Comparison of ENCODE assay signal across 14 cellular contexts in genomic region chr3:112639451-112640332, GRCh38. TPM values are rescaled to one million over a fixed set of nuclear protein-coding genes. Genes with fewer than 3 reads are reported as not detected.
DNase-seq lines count a peak whose midpoint lies in the region; ATAC-seq and TF ChIP-seq lines count a peak whose summit lies in the region.
"Had no signal": no experiment of that assay in that cellular context is flagged by ENCODE, and none has a peak within 500 bp of the region (broad histone marks: within the 10 kb centered on the region; RNA-seq: fewer than 3 reads in every experiment).

No MANE protein-coding gene starts in this region.

- H4K91ac ChIP-seq in IMR-90 (ENCODE audit: insufficient read depth, low read depth, low read length), result peak overlapping the region; percentile 96
- H4K91ac ChIP-seq in mesenchymal stem cell (ENCODE audit: low read length), result peak overlapping the region; percentile 76

- ATAC-seq in IMR-90 (ENCODE audit: low read depth) (no peak), thoracic aorta (ENCODE audit: insufficient number of reproducible peaks, low FRiP score, low read depth) (no peak), HG02840 (IDR thresholded peaks at IDR 0.05; ENCODE audit: low FRiP score, unreplicated experiment) (no peak), mucosa of descending colon (no peak)
- ATAC-seq: activated CD8-positive, alpha-beta T cell treated with anti-CD3 and anti-CD28 coated beads, Interleukin-2, amount 10 ng/mL, durations not matched to agents 7 days and 5 days; HepG2; stimulated activated effector memory CD8-positive, alpha-beta T cell treated with anti-CD3 and anti-CD28 coated beads, Interleukin-12 subunit alpha, Interleukin-12 subunit beta, amount 100 ng/mL, for 72 hours had no signal

- no peak overlapping the region for H3K4me3 Mint-ChIP-seq in endothelial cell (ENCODE audit: unreplicated experiment)
- H3K4me3 Mint-ChIP-seq: activated CD8-positive, alpha-beta T cell treated with anti-CD3 and anti-CD28 coated beads, Interleukin-2, amount 10 ng/mL, durations not matched to agents 7 days and 5 days; memory B cell; stimulated activated effector memory CD8-positive, alpha-beta T cell treated with anti-CD3 and anti-CD28 coated beads, Interleukin-12 subunit alpha, Interleukin-12 subunit beta, amount 100 ng/mL, for 72 hours had no signal

- H4K8ac ChIP-seq in IMR-90 (ENCODE audit: low read depth in 2 of 2, low read length in 2 of 2), result peak overlapping the region; percentile 50 to 89
- peak overlapping the region; percentile 68 for H4K8ac ChIP-seq in mesenchymal stem cell (ENCODE audit: low read length)

- H3K4me1 ChIP-seq in IMR-90 (ENCODE audit: control insufficient read depth, insufficient read depth, low read length) (peaks cover 34% of the 10 kb centered on the region), duodenal mucosa (ENCODE audit: control insufficient read depth in 1 of 2, insufficient read depth in 2 of 2, low read length in 2 of 2) (no peaks in the 10 kb centered on the region), mesenchymal stem cell (ENCODE audit: control insufficient read depth, insufficient read depth, low read depth, low read length) (peaks cover 30% of the 10 kb centered on the region), thoracic aorta (ENCODE audit: control insufficient read depth in 1 of 2, low read depth in 2 of 2) (peaks cover 8 to 59% of the 10 kb centered on the region in 2 donors), mucosa of descending colon (ENCODE audit: low read depth) (no peaks in the 10 kb centered on the region)

- DNase-seq in IMR-90, result no peak
- DNase-seq in mesenchymal stem cell, result no peak
- no peak for DNase-seq in thoracic aorta (ENCODE audit: low spot score)
- no peak for DNase-seq in mucosa of descending colon
- DNase-seq in T-helper 1 cell, result no peak
- DNase-seq in endothelial cell (ENCODE audit: low spot score), result no peak
- DNase-seq: activated CD8-positive, alpha-beta T cell treated with anti-CD3 and anti-CD28 coated beads, Interleukin-2, amount 10 ng/mL, durations not matched to agents 7 days and 5 days; NCI-H1694 treated with DMSO at 0.1 percent for 48 hours; T-helper 2 cell had no signal

- H3K9me3 ChIP-seq in IMR-90 (ENCODE audit: control insufficient read depth, insufficient read depth, low read length) (no peaks in the 10 kb centered on the region), duodenal mucosa (ENCODE audit: control insufficient read depth in 1 of 2, low read length in 2 of 2) (no peaks in the 10 kb centered on the region), mesenchymal stem cell (ENCODE audit: control insufficient read depth, low read length) (no peaks in the 10 kb centered on the region), thoracic aorta (no peaks in the 10 kb centered on the region), mucosa of descending colon (no peaks in the 10 kb centered on the region)

- H3K79me1 ChIP-seq in IMR-90 (ENCODE audit: low read depth in 1 of 2, low read length in 2 of 2) (peaks cover 19 to 51% of the 10 kb centered on the region in 2 experiments), mesenchymal stem cell (replicated peaks; ENCODE audit: low read length, poor library complexity, severe bottlenecking) (peaks cover 19% of the 10 kb centered on the region)

- H4K20me1 ChIP-seq in IMR-90 (ENCODE audit: insufficient read depth, low read length), result peaks cover 4% of the 10 kb centered on the region; the same call in 1 of the 2 replicates

- peak overlapping the region; percentile 98 for H3K56ac ChIP-seq in IMR-90 (ENCODE audit: extremely low read depth, insufficient read depth, low read length)

- H2BK20ac ChIP-seq in IMR-90 (ENCODE audit: low read depth, low read length), result peak overlapping the region; percentile 78

- H3K9me1 ChIP-seq in IMR-90 (ENCODE audit: insufficient read depth, low read length), result peaks cover 28% of the 10 kb centered on the region

- H3K18ac ChIP-seq in IMR-90 (ENCODE audit: low read depth, low read length) (peak overlapping the region; percentile 97), mesenchymal stem cell (ENCODE audit: low read depth in 1 of 2, low read length in 2 of 2) (peak overlapping the region; percentile 10 to 87)

- H3K9ac ChIP-seq in IMR-90 (ENCODE audit: low read depth, low read length), result peak overlapping the region; percentile 99
- H3K9ac ChIP-seq in duodenal mucosa (ENCODE audit: low read depth in 1 of 2, low read length in 2 of 2), result no peak overlapping the region
- H3K9ac ChIP-seq in mesenchymal stem cell (ENCODE audit: low read length), result peak overlapping the region; percentile 99

- peak overlapping the region; percentile 84 for H3K4me3 ChIP-seq in IMR-90 (ENCODE audit: insufficient read depth, low read depth, low read length)
- peak overlapping the region; percentile 34 to 41 for H3K4me3 ChIP-seq in duodenal mucosa (ENCODE audit: low read depth in 1 of 2, low read length in 2 of 2)
- peak overlapping the region; percentile 22 to 89 for H3K4me3 ChIP-seq in mesenchymal stem cell (ENCODE audit: insufficient read depth in 1 of 2, low read depth in 1 of 2, low read length in 2 of 2)
- H3K4me3 ChIP-seq in thoracic aorta, result peak overlapping the region; percentile 73
- no peak overlapping the region for H3K4me3 ChIP-seq in mucosa of descending colon

- peak overlapping the region; percentile 85 for H3K14ac ChIP-seq in IMR-90 (replicated peaks; ENCODE audit: low read depth, low read length)
- no peak overlapping the region for H3K14ac ChIP-seq in mesenchymal stem cell (ENCODE audit: low read length in 2 of 2)

- peak overlapping the region; percentile 44 to 75 for H2BK12ac ChIP-seq in mesenchymal stem cell (ENCODE audit: low read length in 2 of 2)

- CTCF ChIA-PET in IMR-90 (lab: Yijun Ruan, JAX), result interaction anchor here (0.8 to 3.7 kb wide), 2 partner anchors 57 to 95 kb away, joined by 3 to 14 read pairs; no protein-coding TSS in a partner anchor

- H2BK15ac ChIP-seq in IMR-90 (ENCODE audit: low read depth, low read length) (peak overlapping the region; percentile 90; the same call in 2 of the 3 replicates), mesenchymal stem cell (ENCODE audit: low read depth, poor library complexity, severe bottlenecking) (no peak overlapping the region)

- H3K36me3 ChIP-seq in IMR-90 (ENCODE audit: control insufficient read depth, insufficient read depth, low read length), result peaks cover 10% of the 10 kb centered on the region
- H3K36me3 ChIP-seq in duodenal mucosa (ENCODE audit: control insufficient read depth in 1 of 2, insufficient read depth in 2 of 2, low read length in 2 of 2), result no peaks in the 10 kb centered on the region
- H3K36me3 ChIP-seq in mesenchymal stem cell (ENCODE audit: control insufficient read depth in 1 of 2, insufficient read depth in 2 of 2, low read depth in 1 of 2, low read length in 2 of 2), result peaks cover 12 to 25% of the 10 kb centered on the region in 2 experiments
- H3K36me3 ChIP-seq in thoracic aorta, result no peaks in the 10 kb centered on the region
- no peaks in the 10 kb centered on the region for H3K36me3 ChIP-seq in mucosa of descending colon (ENCODE audit: low read depth)

- H3K27me3 Mint-ChIP-seq in endothelial cell (ENCODE audit: unreplicated experiment), result peaks cover 3% of the 10 kb centered on the region

- H2AK5ac ChIP-seq in IMR-90 (ENCODE audit: low read depth, low read length), result peak overlapping the region; percentile 92
- H2AK5ac ChIP-seq in mesenchymal stem cell (ENCODE audit: low read length, severe bottlenecking), result peak overlapping the region; percentile 69

- peak overlapping the region; percentile 97 for H3K4ac ChIP-seq in IMR-90 (ENCODE audit: low read depth, low read length)
- no peak overlapping the region for H3K4ac ChIP-seq in mesenchymal stem cell (ENCODE audit: low read depth in 1 of 2, low read length in 2 of 2)

- peak overlapping the region; percentile 97 for H2BK5ac ChIP-seq in IMR-90 (ENCODE audit: low read depth, low read length, poor library complexity, severe bottlenecking)
- no peak overlapping the region for H2BK5ac ChIP-seq in mesenchymal stem cell (ENCODE audit: low read depth, low read length, poor library complexity, severe bottlenecking)

- dilution Hi-C loops in IMR-90 (cut with HindIII; ENCODE audit: low sequenced_read_pairs, unreplicated experiment), result no loop called here

- TF ChIP-seq CTCF in IMR-90 (conservative IDR thresholded peaks at IDR 0.05; ENCODE audit: low read depth, low read length) (no peak), thoracic aorta (IDR thresholded peaks at IDR 0.05) (no peak), mucosa of descending colon (IDR thresholded peaks at IDR 0.05) (no peak), endothelial cell (IDR thresholded peaks at IDR 0.05; ENCODE audit: unreplicated experiment) (no peak)

- peak overlapping the region; percentile 93 for H4K5ac ChIP-seq in IMR-90 (ENCODE audit: low read depth, low read length)

- in situ Hi-C loops in IMR-90 (cut with MboI; ENCODE audit: low sequenced_read_pairs), result loop anchor here (5.0 to 25.0 kb wide), 4 partner anchors 57 to 648 kb away; no protein-coding TSS in a partner anchor

- no peak for TF ChIP-seq RAD21 in IMR-90 (IDR thresholded peaks at IDR 0.05; ENCODE audit: low read length)

- intact Hi-C loops in IMR-90 (cut with micrococcal nuclease) (loop anchor here (2.0 to 10.0 kb wide), 6 partner anchors 57 to 985 kb away; partner anchors contain the start of genes BOC and GTPBP8), mucosa of descending colon (cut with DNase I, micrococcal nuclease) (loop anchor here (5.0 to 10.0 kb wide), 2 partner anchors 173 to 335 kb away; partner anchors contain the start of gene CD200R1 (in 2 of the 2))

- POLR2A ChIA-PET in IMR-90 (lab: Charles Lee; ENCODE audit: unreplicated experiment), result interaction anchor here (1.0 kb wide), 1 partner anchor 14 kb away, joined by 3 read pairs; no protein-coding TSS in a partner anchor

- WGBS in IMR-90 (ENCODE audit: extremely low coverage in 2 of 2, insufficient read length in 1 of 2), 2 experiments, result 28% methylated on average over 2 of the region's 21 CpGs; no CpG with 5 or more reads in 1 of the 2 experiments
- 89% methylated on average over 21 of the region's 21 CpGs for WGBS in mesenchymal stem cell

- H2AFZ ChIP-seq in IMR-90 (replicated peaks; ENCODE audit: low read length, poor library complexity), result peak overlapping the region; percentile 69
- no peak overlapping the region for H2AFZ ChIP-seq in mesenchymal stem cell (ENCODE audit: low read depth, low read length)

- peak overlapping the region; percentile 96 for H3K27ac ChIP-seq in IMR-90 (ENCODE audit: insufficient read depth, low read length)
- H3K27ac ChIP-seq in duodenal mucosa (ENCODE audit: low read depth, low read length), result no peak overlapping the region
- H3K27ac ChIP-seq in mesenchymal stem cell (ENCODE audit: low read length, poor library complexity, severe bottlenecking), result peak overlapping the region; percentile 97
- H3K27ac ChIP-seq in thoracic aorta, result peak overlapping the region; percentile 83 to 85

- H3K27me3 ChIP-seq in IMR-90 (ENCODE audit: control insufficient read depth, insufficient read depth, low read length) (no peaks in the 10 kb centered on the region), duodenal mucosa (ENCODE audit: control insufficient read depth in 1 of 2, insufficient read depth in 2 of 2, low read length in 2 of 2) (peaks cover 0 to 7% of the 10 kb centered on the region in 2 donors), mesenchymal stem cell (ENCODE audit: control insufficient read depth in 1 of 2, insufficient read depth in 1 of 2, low read length in 2 of 2) (no peaks in the 10 kb centered on the region), thoracic aorta (replicated peaks; ENCODE audit: insufficient read depth) (no peaks in the 10 kb centered on the region)

- peak overlapping the region; percentile 98 for H2BK120ac ChIP-seq in IMR-90 (ENCODE audit: low read depth, low read length)
- peak overlapping the region; percentile 51 for H2BK120ac ChIP-seq in mesenchymal stem cell (ENCODE audit: low read depth, low read length)

- H3K4me2 ChIP-seq in IMR-90 (ENCODE audit: low read depth, low read length), result peak overlapping the region; percentile 93
- peak overlapping the region; percentile 76 for H3K4me2 ChIP-seq in mesenchymal stem cell (ENCODE audit: low read length, poor library complexity, severe bottlenecking)

- TF ChIP-seq POLR2A in IMR-90 (IDR thresholded peaks at IDR 0.05; ENCODE audit: low read depth, low read length), result no peak

- peak overlapping the region; percentile 76 for H3K23ac ChIP-seq in IMR-90 (ENCODE audit: low read depth, low read length)
- no peak overlapping the region for H3K23ac ChIP-seq in mesenchymal stem cell (ENCODE audit: low read length in 2 of 2)

- peak overlapping the region; percentile 62 for H2AK9ac ChIP-seq in IMR-90 (replicated peaks; ENCODE audit: low read depth, low read length, poor library complexity)

- H3K4me1 Mint-ChIP-seq in endothelial cell (ENCODE audit: unreplicated experiment), result peaks cover 9% of the 10 kb centered on the region

- no peaks in the 10 kb centered on the region for H3K9me3 Mint-ChIP-seq in endothelial cell (ENCODE audit: unreplicated experiment)
- H3K9me3 Mint-ChIP-seq: memory B cell; stimulated activated effector memory CD8-positive, alpha-beta T cell treated with anti-CD3 and anti-CD28 coated beads, Interleukin-12 subunit alpha, Interleukin-12 subunit beta, amount 100 ng/mL, for 72 hours had no signal

- no peak overlapping the region for H3K27ac Mint-ChIP-seq in endothelial cell (ENCODE audit: unreplicated experiment)
- H3K27ac Mint-ChIP-seq: activated CD8-positive, alpha-beta T cell treated with anti-CD3 and anti-CD28 coated beads, Interleukin-2, amount 10 ng/mL, durations not matched to agents 7 days and 5 days; memory B cell; stimulated activated effector memory CD8-positive, alpha-beta T cell treated with anti-CD3 and anti-CD28 coated beads, Interleukin-12 subunit alpha, Interleukin-12 subunit beta, amount 100 ng/mL, for 72 hours had no signal

- no TSS peak for BruUV-seq in IMR-90 (replicated peaks; lab: Mats Ljungman, UMichigan)

- H3K36me3 Mint-ChIP-seq in endothelial cell (ENCODE audit: low read depth, unreplicated experiment), result no peaks in the 10 kb centered on the region
- H3K36me3 Mint-ChIP-seq: memory B cell; stimulated activated effector memory CD8-positive, alpha-beta T cell treated with anti-CD3 and anti-CD28 coated beads, Interleukin-12 subunit alpha, Interleukin-12 subunit beta, amount 100 ng/mL, for 72 hours had no signal

RNA-seq across cellular contexts. Expression of gene CCDC80, which starts 1.3 kb away (rescaled TPM):
- total RNA-seq in IMR-90 (2012; rRNA removed), result 387 and 406 TPM in 2 replicates
- 356 and 418 TPM in 2 replicates for polyA plus RNA-seq in IMR-90 (2012; rRNA removed)
- polyA plus RNA-seq in IMR-90 (2012; cell fraction: cytosol; rRNA removed), result 155 and 190 TPM in 2 replicates
- 44.6 and 106 TPM in 2 replicates for polyA plus RNA-seq in IMR-90 (2012; cell fraction: nucleus; rRNA removed; ENCODE audit: low replicate concordance)
- 220 TPM for polyA plus RNA-seq in mesenchymal stem cell (2013, experiment 1 of 2)
- 229 TPM for polyA plus RNA-seq in mesenchymal stem cell (2013, experiment 2 of 2)
- total RNA-seq in thoracic aorta, result 100 to 1,000 TPM in 1 of 2 donors, 10 to 100 TPM in 1; 90.8 to 350 TPM
- total RNA-seq in mucosa of descending colon, result 10 to 100 TPM in 2 of 3 donors, 1 to 10 TPM in 1; 5.9 to 58.7 (median 53.2) TPM
- 3.7 TPM for total RNA-seq in endothelial cell (ENCODE audit: unreplicated experiment)
- total RNA-seq: activated CD8-positive, alpha-beta T cell treated with anti-CD3 and anti-CD28 coated beads, Interleukin-2, amount 10 ng/mL, durations not matched to agents 7 days and 5 days; HepG2 had no signal
- polyA plus RNA-seq: HepG2 had no signal

Comparison
In these comparisons a context has a peak if more than half of its experiments do, and no peak if none do; other contexts are left out.
1. H3K9ac ChIP-seq: peak in IMR-90 (single experiment) and mesenchymal stem cell (single experiment); none in duodenal mucosa (0 of 2).